In the genomic region with DNA sequence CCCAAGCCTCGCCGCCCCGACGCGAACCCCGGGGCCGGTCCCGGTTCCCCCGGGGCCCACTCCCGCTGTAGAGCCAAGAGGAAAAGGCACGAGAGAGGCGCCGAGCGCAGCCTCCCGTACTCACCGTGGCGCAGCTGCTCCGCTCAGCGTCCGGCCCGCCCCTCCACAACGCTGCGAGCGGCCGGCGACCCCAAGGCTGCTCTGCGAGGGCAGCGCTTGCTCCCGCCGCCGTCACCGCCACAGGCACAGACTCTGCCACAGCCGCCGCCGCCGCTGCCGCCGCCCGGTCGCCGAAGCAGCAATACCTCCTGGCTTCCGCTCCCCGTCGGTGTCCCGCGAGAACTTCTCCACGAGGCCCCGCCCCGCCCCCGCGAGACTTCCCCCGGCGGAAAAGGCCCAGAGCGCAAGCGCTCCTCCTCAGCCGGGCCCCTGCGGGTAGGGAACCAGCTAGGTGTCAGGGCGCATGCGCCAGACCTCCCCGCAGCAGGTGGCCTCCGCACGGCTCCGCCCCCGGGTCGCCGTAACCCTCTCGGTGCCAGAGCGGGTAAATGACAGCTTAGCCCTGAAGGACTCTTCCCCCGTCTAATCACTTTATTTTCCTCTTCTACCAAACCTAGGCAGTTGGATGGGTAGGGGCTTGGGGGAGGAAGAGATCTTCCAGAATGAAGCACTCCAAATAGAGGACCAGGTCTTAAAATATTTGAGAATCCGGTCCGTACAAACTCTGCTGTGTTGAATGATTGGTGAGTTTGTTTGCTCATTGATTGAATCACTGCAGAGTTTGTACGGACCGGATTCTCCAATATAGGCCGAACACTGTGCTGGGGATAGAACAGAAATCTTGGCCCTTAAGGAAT, we compare ENCODE assay signal across 1 cellular context.
TF ChIP-seq lines count a peak whose summit lies in the region.

Gene GRB2 (minus strand): TSS at position 314 of the 857 bp plus-strand sequence. CDS start 12,050 bp downstream, outside the sequence.

TF ChIP-seq in HepG2, 621 proteins besides CTCF, POLR2A, EP300 and RAD21 (continued from another document and continues in another):
- TF ChIP-seq GLMP (CRISPR knock-in tag; IDR thresholded peaks at IDR 0.05; ENCODE audit: borderline replicate concordance) (no peak), SRSF1 (optimal IDR thresholded peaks at IDR 0.05; ENCODE audit: low read depth, low read length) (peak; percentile 63), ZNF543 (CRISPR knock-in tag; IDR thresholded peaks at IDR 0.05) (0 out of 2 replicates have a peak, but pooled peaks have one; percentile 54), SKI (IDR thresholded peaks at IDR 0.05; ENCODE audit: partially characterized antibody) (peak; percentile 7), RBAK (CRISPR knock-in tag; IDR thresholded peaks at IDR 0.05) (0 out of 2 replicates have a peak, but pooled peaks have one; percentile 30), PRDM10 (CRISPR knock-in tag; IDR thresholded peaks at IDR 0.05; ENCODE audit: low read depth) (peak; percentile 39; the same call in 1 of the 2 replicates), CSRNP2 (CRISPR knock-in tag; conservative IDR thresholded peaks at IDR 0.05; ENCODE audit: low read depth) (no peak), PITX1 (CRISPR knock-in tag; IDR thresholded peaks at IDR 0.05) (0 out of 2 replicates have a peak, but pooled peaks have one; percentile 18), POGZ (CRISPR knock-in tag; IDR thresholded peaks at IDR 0.05) (peak; percentile 82; the same call in 1 of the 2 replicates), BRF2 (CRISPR knock-in tag; IDR thresholded peaks at IDR 0.05) (no peak), ZIK1 (CRISPR knock-in tag; IDR thresholded peaks at IDR 0.05; ENCODE audit: borderline replicate concordance, low read depth) (peak; percentile 87; the same call in 1 of the 2 replicates), FOSL1 (CRISPR knock-in tag; IDR thresholded peaks at IDR 0.05; ENCODE audit: borderline replicate concordance) (no peak), ZNF556 (CRISPR knock-in tag; IDR thresholded peaks at IDR 0.05; ENCODE audit: borderline replicate concordance) (0 out of 2 replicates have a peak, but pooled peaks have one; percentile 27), ZNF431 (CRISPR knock-in tag; IDR thresholded peaks at IDR 0.05; ENCODE audit: borderline replicate concordance, low read depth) (no peak), ZFP91 (CRISPR knock-in tag; IDR thresholded peaks at IDR 0.05; ENCODE audit: borderline replicate concordance) (peak; percentile 94), YEATS2 (CRISPR knock-in tag; IDR thresholded peaks at IDR 0.05; ENCODE audit: borderline replicate concordance) (peak; percentile 91; the same call in 1 of the 2 replicates), ZNF773 (CRISPR knock-in tag; IDR thresholded peaks at IDR 0.05; ENCODE audit: borderline replicate concordance) (no peak), ZNF335 (CRISPR knock-in tag; IDR thresholded peaks at IDR 0.05) (peak; percentile 93), PAWR (CRISPR knock-in tag; IDR thresholded peaks at IDR 0.05; ENCODE audit: borderline replicate concordance) (no peak), ZNF143 (CRISPR knock-in tag; IDR thresholded peaks at IDR 0.05) (peak; percentile 41), FLYWCH1 (CRISPR knock-in tag; IDR thresholded peaks at IDR 0.05) (no peak), TCF7 (IDR thresholded peaks at IDR 0.05; ENCODE audit: low read depth) (no peak), ZNF232 (CRISPR knock-in tag; IDR thresholded peaks at IDR 0.05; ENCODE audit: borderline replicate concordance) (no peak; the same call in 1 of the 2 replicates), TP53 (CRISPR knock-in tag; conservative IDR thresholded peaks at IDR 0.05) (no peak), ZNF879 (CRISPR knock-in tag; IDR thresholded peaks at IDR 0.05) (no peak), ZNF230 (CRISPR knock-in tag; IDR thresholded peaks at IDR 0.05) (0 out of 2 replicates have a peak, but pooled peaks have one; percentile 85), NFKB2 (CRISPR knock-in tag; IDR thresholded peaks at IDR 0.05; ENCODE audit: borderline replicate concordance) (peak; percentile 86; the same call in 1 of the 2 replicates), ZGPAT (CRISPR knock-in tag; IDR thresholded peaks at IDR 0.05) (peak; percentile 86), MAFF (IDR thresholded peaks at IDR 0.05; ENCODE audit: low read depth, low read length) (no peak)
- TF ChIP-seq, protein P1, sequence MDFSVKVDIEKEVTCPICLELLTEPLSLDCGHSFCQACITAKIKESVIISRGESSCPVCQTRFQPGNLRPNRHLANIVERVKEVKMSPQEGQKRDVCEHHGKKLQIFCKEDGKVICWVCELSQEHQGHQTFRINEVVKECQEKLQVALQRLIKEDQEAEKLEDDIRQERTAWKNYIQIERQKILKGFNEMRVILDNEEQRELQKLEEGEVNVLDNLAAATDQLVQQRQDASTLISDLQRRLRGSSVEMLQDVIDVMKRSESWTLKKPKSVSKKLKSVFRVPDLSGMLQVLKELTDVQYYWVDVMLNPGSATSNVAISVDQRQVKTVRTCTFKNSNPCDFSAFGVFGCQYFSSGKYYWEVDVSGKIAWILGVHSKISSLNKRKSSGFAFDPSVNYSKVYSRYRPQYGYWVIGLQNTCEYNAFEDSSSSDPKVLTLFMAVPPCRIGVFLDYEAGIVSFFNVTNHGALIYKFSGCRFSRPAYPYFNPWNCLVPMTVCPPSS (IDR thresholded peaks at IDR 0.05), result no peak
- TF ChIP-seq, protein P2, sequence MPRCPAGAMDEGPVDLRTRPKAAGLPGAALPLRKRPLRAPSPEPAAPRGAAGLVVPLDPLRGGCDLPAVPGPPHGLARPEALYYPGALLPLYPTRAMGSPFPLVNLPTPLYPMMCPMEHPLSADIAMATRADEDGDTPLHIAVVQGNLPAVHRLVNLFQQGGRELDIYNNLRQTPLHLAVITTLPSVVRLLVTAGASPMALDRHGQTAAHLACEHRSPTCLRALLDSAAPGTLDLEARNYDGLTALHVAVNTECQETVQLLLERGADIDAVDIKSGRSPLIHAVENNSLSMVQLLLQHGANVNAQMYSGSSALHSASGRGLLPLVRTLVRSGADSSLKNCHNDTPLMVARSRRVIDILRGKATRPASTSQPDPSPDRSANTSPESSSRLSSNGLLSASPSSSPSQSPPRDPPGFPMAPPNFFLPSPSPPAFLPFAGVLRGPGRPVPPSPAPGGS (CRISPR knock-in tag; IDR thresholded peaks at IDR 0.05), result peak; percentile 79
- TF ChIP-seq, protein P3, sequence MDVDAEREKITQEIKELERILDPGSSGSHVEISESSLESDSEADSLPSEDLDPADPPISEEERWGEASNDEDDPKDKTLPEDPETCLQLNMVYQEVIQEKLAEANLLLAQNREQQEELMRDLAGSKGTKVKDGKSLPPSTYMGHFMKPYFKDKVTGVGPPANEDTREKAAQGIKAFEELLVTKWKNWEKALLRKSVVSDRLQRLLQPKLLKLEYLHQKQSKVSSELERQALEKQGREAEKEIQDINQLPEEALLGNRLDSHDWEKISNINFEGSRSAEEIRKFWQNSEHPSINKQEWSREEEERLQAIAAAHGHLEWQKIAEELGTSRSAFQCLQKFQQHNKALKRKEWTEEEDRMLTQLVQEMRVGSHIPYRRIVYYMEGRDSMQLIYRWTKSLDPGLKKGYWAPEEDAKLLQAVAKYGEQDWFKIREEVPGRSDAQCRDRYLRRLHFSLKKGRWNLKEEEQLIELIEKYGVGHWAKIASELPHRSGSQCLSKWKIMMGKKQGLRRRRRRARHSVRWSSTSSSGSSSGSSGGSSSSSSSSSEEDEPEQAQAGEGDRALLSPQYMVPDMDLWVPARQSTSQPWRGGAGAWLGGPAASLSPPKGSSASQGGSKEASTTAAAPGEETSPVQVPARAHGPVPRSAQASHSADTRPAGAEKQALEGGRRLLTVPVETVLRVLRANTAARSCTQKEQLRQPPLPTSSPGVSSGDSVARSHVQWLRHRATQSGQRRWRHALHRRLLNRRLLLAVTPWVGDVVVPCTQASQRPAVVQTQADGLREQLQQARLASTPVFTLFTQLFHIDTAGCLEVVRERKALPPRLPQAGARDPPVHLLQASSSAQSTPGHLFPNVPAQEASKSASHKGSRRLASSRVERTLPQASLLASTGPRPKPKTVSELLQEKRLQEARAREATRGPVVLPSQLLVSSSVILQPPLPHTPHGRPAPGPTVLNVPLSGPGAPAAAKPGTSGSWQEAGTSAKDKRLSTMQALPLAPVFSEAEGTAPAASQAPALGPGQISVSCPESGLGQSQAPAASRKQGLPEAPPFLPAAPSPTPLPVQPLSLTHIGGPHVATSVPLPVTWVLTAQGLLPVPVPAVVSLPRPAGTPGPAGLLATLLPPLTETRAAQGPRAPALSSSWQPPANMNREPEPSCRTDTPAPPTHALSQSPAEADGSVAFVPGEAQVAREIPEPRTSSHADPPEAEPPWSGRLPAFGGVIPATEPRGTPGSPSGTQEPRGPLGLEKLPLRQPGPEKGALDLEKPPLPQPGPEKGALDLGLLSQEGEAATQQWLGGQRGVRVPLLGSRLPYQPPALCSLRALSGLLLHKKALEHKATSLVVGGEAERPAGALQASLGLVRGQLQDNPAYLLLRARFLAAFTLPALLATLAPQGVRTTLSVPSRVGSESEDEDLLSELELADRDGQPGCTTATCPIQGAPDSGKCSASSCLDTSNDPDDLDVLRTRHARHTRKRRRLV (CRISPR knock-in tag; IDR thresholded peaks at IDR 0.05), result no peak
